In the genomic region with DNA sequence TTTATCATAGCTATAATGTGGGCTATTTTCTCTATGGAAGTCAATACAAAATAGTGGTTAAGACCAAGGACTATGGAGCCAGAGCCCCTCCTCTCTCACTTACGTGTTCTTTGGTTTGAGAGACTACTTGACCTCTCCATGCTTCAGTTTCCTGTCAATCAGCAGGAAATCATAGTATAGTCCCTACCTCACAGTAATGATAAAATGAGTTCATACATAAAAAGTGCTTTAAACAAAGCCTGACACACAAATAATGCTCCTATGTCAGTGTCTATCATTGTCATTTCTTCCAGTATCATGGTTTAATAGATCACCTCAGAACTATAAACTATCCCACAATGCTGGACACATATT, we compare ENCODE assay signal across 15 cellular contexts.
DNase-seq lines count a peak whose midpoint lies in the region; ATAC-seq and TF ChIP-seq lines count a peak whose summit lies in the region.
"Had no signal": no experiment of that assay in that cellular context is flagged by ENCODE, and none has a peak within 500 bp of the region (broad histone marks: within the 10 kb centered on the region; RNA-seq: fewer than 3 reads in every experiment).

No MANE protein-coding gene starts in this region.

- H3K27ac Mint-ChIP-seq in effector memory CD8-positive, alpha-beta T cell: peak overlapping the region in 1 of 2 donors; percentile 32
- H3K27ac Mint-ChIP-seq: activated CD4-positive, alpha-beta memory T cell treated with anti-CD3 and anti-CD28 coated beads for 36 hours; type B pancreatic cell had no signal

- H3K4me1 Mint-ChIP-seq in effector memory CD8-positive, alpha-beta T cell (ENCODE audit: low read depth in 2 of 2): peaks cover 37 to 45% of the 10 kb centered on the region in 2 donors

- no peaks in the 10 kb centered on the region for H3K27me3 Mint-ChIP-seq in effector memory CD8-positive, alpha-beta T cell
- H3K27me3 Mint-ChIP-seq: activated CD4-positive, alpha-beta memory T cell treated with anti-CD3 and anti-CD28 coated beads for 36 hours; type B pancreatic cell had no signal

- peak; percentile 36 for ATAC-seq in effector memory CD8-positive, alpha-beta T cell (replicated peaks)
- no peak for ATAC-seq in GM19452 (IDR thresholded peaks at IDR 0.05; ENCODE audit: unreplicated experiment)
- ATAC-seq: gastroesophageal sphincter had no signal

- no peak overlapping the region for H3K4me3 Mint-ChIP-seq in effector memory CD8-positive, alpha-beta T cell
- H3K4me3 Mint-ChIP-seq: activated CD4-positive, alpha-beta memory T cell treated with anti-CD3 and anti-CD28 coated beads for 36 hours; type B pancreatic cell had no signal

- H3K4me1 ChIP-seq in neutrophil (ENCODE audit: control insufficient read depth in 1 of 2, insufficient read depth in 1 of 2, low read depth in 1 of 2, low read length in 1 of 2): peaks cover 72 to 89% of the 10 kb centered on the region in 2 experiments

- DNase-seq in DMS153 (lab: John Stamatoyannopoulos, UW) (peak; percentile 47), DMS153 treated with DMSO at 0.1 percent for 48 hours (lab: John Stamatoyannopoulos, UW; ENCODE audit: unreplicated experiment) (no peak), NCI-H69 (lab: John Stamatoyannopoulos, UW) (peak; percentile 65), NOMO-1 (lab: John Stamatoyannopoulos, UW; ENCODE audit: unreplicated experiment in 2 of 2) (no peak), DMS53 (lab: John Stamatoyannopoulos, UW) (no peak)
- no peak for DNase-seq in effector memory CD8-positive, alpha-beta T cell
- DNase-seq: activated CD4-positive, alpha-beta memory T cell treated with anti-CD3 and anti-CD28 coated beads for 36 hours; NCI-H1694 treated with DMSO at 0.1 percent for 48 hours; nucleus accumbens; stimulated activated CD4-positive, alpha-beta T cell treated with anti-CD3 and anti-CD28 coated beads, Interleukin-12 subunit alpha, Interleukin-12 subunit beta, amount 100 ng/mL, for 4 hours had no signal

- H3K4me3 ChIP-seq in neutrophil (ENCODE audit: low read depth in 1 of 2, low read length in 1 of 2): no peak overlapping the region
- H3K4me3 ChIP-seq: gastroesophageal sphincter had no signal

- H3K27ac ChIP-seq in neutrophil: peak overlapping the region; percentile 71
- H3K27ac ChIP-seq: 22Rv1, gastroesophageal sphincter had no signal

- no peaks in the 10 kb centered on the region for H3K27me3 ChIP-seq in neutrophil
- H3K27me3 ChIP-seq: gastroesophageal sphincter had no signal

- H3K36me3 ChIP-seq in neutrophil: no peaks in the 10 kb centered on the region
- H3K36me3 ChIP-seq: gastroesophageal sphincter had no signal

- H3K36me3 Mint-ChIP-seq in effector memory CD8-positive, alpha-beta T cell (ENCODE audit: insufficient read depth): peaks cover 4% of the 10 kb centered on the region
- H3K36me3 Mint-ChIP-seq: activated CD4-positive, alpha-beta memory T cell treated with anti-CD3 and anti-CD28 coated beads for 36 hours; type B pancreatic cell had no signal

- TF ChIP-seq CTCF in neutrophil (IDR thresholded peaks at IDR 0.05): no peak

- no peaks in the 10 kb centered on the region for H3K9me3 ChIP-seq in neutrophil
- H3K9me3 ChIP-seq: gastroesophageal sphincter had no signal

- no peaks in the 10 kb centered on the region for H3K9me3 Mint-ChIP-seq in effector memory CD8-positive, alpha-beta T cell
- H3K9me3 Mint-ChIP-seq: activated CD4-positive, alpha-beta memory T cell treated with anti-CD3 and anti-CD28 coated beads for 36 hours; type B pancreatic cell had no signal

Comparison
In these comparisons a context has a peak if more than half of its experiments do, and no peak if none do; other contexts are left out.
1. DNase-seq: peak in DMS153 (single experiment) and NCI-H69 (single experiment); none in DMS153 treated with DMSO at 0.1 percent for 48 hours (single experiment), effector memory CD8-positive, alpha-beta T cell (0 of 3), NOMO-1 (0 of 2) and DMS53 (single experiment).